32 cellular contexts compared by ENCODE assay signal in the genomic region with DNA sequence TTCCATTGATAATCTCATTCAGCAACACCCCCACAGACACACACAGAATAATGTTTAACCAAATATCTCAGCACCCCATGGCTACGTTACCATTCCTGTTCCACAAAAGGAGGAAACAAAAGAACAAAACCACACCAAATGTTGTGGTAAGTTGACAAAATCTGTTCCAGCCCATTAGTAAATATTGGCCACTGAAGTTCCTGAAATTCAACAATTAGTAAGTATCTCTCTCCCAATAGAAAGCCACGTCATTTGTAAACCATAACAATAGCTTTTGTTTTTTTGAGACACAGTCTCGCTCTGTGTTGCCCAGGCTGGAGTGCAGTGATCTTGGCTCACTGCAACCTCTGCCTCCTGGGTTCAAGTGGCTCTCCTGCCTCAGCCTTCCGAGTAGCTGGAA. TPM values are rescaled to one million over a fixed set of nuclear protein-coding genes. Genes with fewer than 3 reads are reported as not detected.
"Had no signal": no experiment of that assay in that cellular context is flagged by ENCODE, and none has a peak within 500 bp of the region (broad histone marks: within the 10 kb centered on the region; RNA-seq: fewer than 3 reads in every experiment).

No MANE protein-coding gene starts in this region.

- H3K36me3 ChIP-seq: left ventricle myocardium inferior, right lobe of liver, suprapubic skin, thoracic aorta, tibial artery, upper lobe of right lung, uterus had no signal

- ATAC-seq: natural killer cell treated with Interleukin-12 subunit alpha and Interleukin-12 subunit beta and Interleukin-15 and Interleukin-18, amount 100 ng/mL, for 72 hours; psoas muscle; right lobe of liver; stimulated activated naive B cell treated with anti-CD40 and anti-IgM and Interleukin-4, amounts not matched to agents 10 μg/mL and 1 μg/mL and 100 μg/mL, for 72 hours; upper lobe of right lung had no signal

- H3K27me3 ChIP-seq: hepatocyte, right lobe of liver, suprapubic skin, tibial artery, uterus had no signal

- H3K27ac ChIP-seq: hepatocyte, left ventricle myocardium inferior, parathyroid adenoma, psoas muscle, right lobe of liver, suprapubic skin, thoracic aorta, tibial artery, upper lobe of right lung, uterus had no signal

- H3K9me3 Mint-ChIP-seq: natural killer cell treated with Interleukin-12 subunit alpha and Interleukin-12 subunit beta and Interleukin-15 and Interleukin-18, amount 100 ng/mL, for 72 hours; stimulated activated naive B cell treated with anti-CD40 and anti-IgM and Interleukin-4, amounts not matched to agents 10 μg/mL and 1 μg/mL and 100 μg/mL, for 72 hours; stimulated activated naive CD8-positive, alpha-beta T cell treated with anti-CD3 and anti-CD28 coated beads, Interleukin-15, Interleukin-2, amounts not matched to agents 100 ng/mL and 50 ng/mL, for 24 hours had no signal

- H3K4me3 Mint-ChIP-seq: mesothelial cell of epicardium; naive B cell; natural killer cell treated with Interleukin-12 subunit alpha and Interleukin-12 subunit beta and Interleukin-15 and Interleukin-18, amount 100 ng/mL, for 72 hours; stimulated activated naive B cell treated with anti-CD40 and anti-IgM and Interleukin-4, amounts not matched to agents 10 μg/mL and 1 μg/mL and 100 μg/mL, for 72 hours; stimulated activated naive CD8-positive, alpha-beta T cell treated with anti-CD3 and anti-CD28 coated beads, Interleukin-15, Interleukin-2, amounts not matched to agents 100 ng/mL and 50 ng/mL, for 24 hours had no signal

- H3K9me3 ChIP-seq: psoas muscle, right lobe of liver, suprapubic skin, thoracic aorta, upper lobe of right lung, uterus had no signal

- H3K4me1 ChIP-seq: left ventricle myocardium inferior, parathyroid adenoma, psoas muscle, right lobe of liver, suprapubic skin, tibial artery, upper lobe of right lung, uterus had no signal

- H3K4me3 ChIP-seq: hepatocyte, left ventricle myocardium inferior, lung, psoas muscle, right lobe of liver, smooth muscle cell, suprapubic skin, thoracic aorta, tibial artery, upper lobe of right lung, uterus had no signal

- H3K79me2 ChIP-seq: hepatocyte, parathyroid adenoma had no signal

- H3K36me3 Mint-ChIP-seq: mesothelial cell of epicardium; stimulated activated naive B cell treated with anti-CD40 and anti-IgM and Interleukin-4, amounts not matched to agents 10 μg/mL and 1 μg/mL and 100 μg/mL, for 72 hours had no signal

- H2AFZ ChIP-seq: hepatocyte, parathyroid adenoma had no signal

- H3K4me1 Mint-ChIP-seq: mesothelial cell of epicardium had no signal

- DNase-seq: islet precursor cell; left ventricle myocardium inferior; mesendoderm; naive B cell; nucleus accumbens; psoas muscle; right lobe of liver; stimulated activated CD4-positive, alpha-beta T cell treated with anti-CD3 and anti-CD28 coated beads, Interleukin-12 subunit alpha, Interleukin-12 subunit beta, amount 100 ng/mL, for 4 hours; stimulated activated CD4-positive, alpha-beta T cell treated with anti-CD3 and anti-CD28 coated beads, Interleukin-15, amount 100 ng/mL, for 24 hours; stimulated activated CD4-positive, alpha-beta T cell treated with anti-CD3 and anti-CD28 coated beads, Interleukin-2, amount 100 ng/mL, for 24 hours; stimulated activated CD4-positive, alpha-beta T cell treated with anti-CD3 and anti-CD28 coated beads, Interleukin-4, amount 100 ng/mL, for 1 hour; stimulated activated naive B cell treated with anti-CD40 and anti-IgM and Interleukin-4, amounts not matched to agents 10 μg/mL and 1 μg/mL and 100 μg/mL, for 72 hours; tibial artery; trophoblast cell; upper lobe of right lung; uterus had no signal

- H3K4me2 ChIP-seq: hepatocyte, smooth muscle cell had no signal

- H3K27ac Mint-ChIP-seq: mesothelial cell of epicardium; natural killer cell treated with Interleukin-12 subunit alpha and Interleukin-12 subunit beta and Interleukin-15 and Interleukin-18, amount 100 ng/mL, for 72 hours; stimulated activated naive B cell treated with anti-CD40 and anti-IgM and Interleukin-4, amounts not matched to agents 10 μg/mL and 1 μg/mL and 100 μg/mL, for 72 hours; stimulated activated naive CD8-positive, alpha-beta T cell treated with anti-CD3 and anti-CD28 coated beads, Interleukin-15, Interleukin-2, amounts not matched to agents 100 ng/mL and 50 ng/mL, for 24 hours had no signal

RNA-seq across cellular contexts. Expression of gene FCAR, which starts 2.3 kb away (rescaled TPM):
- total RNA-seq: hepatocyte; kidney epithelial cell; left ventricle myocardium inferior; mesothelial cell of epicardium; natural killer cell treated with Interleukin-12 subunit alpha and Interleukin-12 subunit beta and Interleukin-15 and Interleukin-18, amount 100 ng/mL, for 72 hours; osteocyte; smooth muscle cell had no signal
- polyA plus RNA-seq: hepatocyte, neural cell, smooth muscle cell had no signal

RNA-seq across cellular contexts. Expression of gene KIR3DL2, which starts 21.5 kb away (rescaled TPM):
- total RNA-seq: hepatocyte, kidney epithelial cell, left ventricle myocardium inferior, mesothelial cell of epicardium, osteocyte, posterior vena cava, psoas muscle, right lobe of liver, skeletal muscle tissue, smooth muscle cell, subcutaneous adipose tissue, suprapubic skin, thoracic aorta had no signal
- polyA plus RNA-seq: hepatocyte, neural cell, smooth muscle cell had no signal

RNA-seq across cellular contexts. Expression of gene NCR1, which starts 34.2 kb away (rescaled TPM):
- total RNA-seq: hepatocyte, kidney epithelial cell, lower leg skin, mesothelial cell of epicardium, osteocyte, skeletal muscle tissue, smooth muscle cell, suprapubic skin had no signal
- polyA plus RNA-seq: hepatocyte, neural cell, psoas muscle had no signal

RNA-seq across cellular contexts. Expression of gene KIR2DS4, which starts 39.2 kb away (rescaled TPM):
- total RNA-seq: hepatocyte, kidney epithelial cell, left ventricle myocardium inferior, lower leg skin, mesothelial cell of epicardium, osteocyte, posterior vena cava, skeletal muscle tissue, smooth muscle cell, subcutaneous adipose tissue, suprapubic skin, thoracic aorta, uterus had no signal
- polyA plus RNA-seq: hepatocyte, neural cell, smooth muscle cell had no signal

RNA-seq across cellular contexts. Expression of gene KIR3DL1, which starts 55.4 kb away (rescaled TPM):
- total RNA-seq: hepatocyte, kidney epithelial cell, left ventricle myocardium inferior, lower leg skin, mesothelial cell of epicardium, osteocyte, posterior vena cava, psoas muscle, skeletal muscle tissue, smooth muscle cell, subcutaneous adipose tissue, suprapubic skin, thoracic aorta had no signal
- polyA plus RNA-seq: hepatocyte, neural cell, smooth muscle cell had no signal
